1 cellular context compared by ENCODE assay signal in genomic region chr16:46973457-46974324, GRCh38.
TF ChIP-seq lines count a peak whose summit lies in the region.

Gene DNAJA2 (minus strand): TSS chr16:46973674. CDS start chr16:46973572, 102 bp downstream.

TF ChIP-seq in HepG2, 621 proteins besides CTCF, POLR2A, EP300 and RAD21 (continued from another document and continues in another):
- TF ChIP-seq FOXP4 (CRISPR knock-in tag; IDR thresholded peaks at IDR 0.05) (no peak; the same call in 1 of the 2 replicates), ZNF768 (CRISPR knock-in tag; IDR thresholded peaks at IDR 0.05) (peak; percentile 79), HMG20A (CRISPR knock-in tag; IDR thresholded peaks at IDR 0.05; ENCODE audit: borderline replicate concordance) (peak; percentile 43), DR1 (CRISPR knock-in tag; IDR thresholded peaks at IDR 0.05) (peak; percentile 83; the same call in 1 of the 2 replicates), ZEB1 (IDR thresholded peaks at IDR 0.05; ENCODE audit: insufficient replicate concordance, low read depth) (no peak), ZNF577 (CRISPR knock-in tag; IDR thresholded peaks at IDR 0.05; ENCODE audit: borderline replicate concordance, low read depth) (no peak), MZF1 (CRISPR knock-in tag; IDR thresholded peaks at IDR 0.05; ENCODE audit: borderline replicate concordance) (no peak), POLR2AphosphoS2 (IDR thresholded peaks at IDR 0.05; ENCODE audit: low read depth, low read length) (peak; percentile 64; the same call in 1 of the 2 replicates), PLRG1 (conservative IDR thresholded peaks at IDR 0.05) (no peak), SNRNP70 (IDR thresholded peaks at IDR 0.05; ENCODE audit: low read depth, low read length) (no peak), AGO1 (IDR thresholded peaks at IDR 0.05; ENCODE audit: low read depth, low read length, poor library complexity, severe bottlenecking) (peak; percentile 46), IKZF4 (CRISPR knock-in tag; IDR thresholded peaks at IDR 0.05; ENCODE audit: borderline replicate concordance, low read depth, not compliant biosample characterization) (peak; percentile 97), CCDC6 (CRISPR knock-in tag; IDR thresholded peaks at IDR 0.05) (peak; percentile 85; the same call in 1 of the 2 replicates), ZBTB38 (CRISPR knock-in tag; IDR thresholded peaks at IDR 0.05) (peak; percentile 92; the same call in 1 of the 2 replicates), ZNF207 (IDR thresholded peaks at IDR 0.05; ENCODE audit: borderline replicate concordance) (no peak), PRPF4 (IDR thresholded peaks at IDR 0.05; ENCODE audit: low read depth, low read length, poor library complexity, severe bottlenecking) (no peak), SIX1 (CRISPR knock-in tag; IDR thresholded peaks at IDR 0.05; ENCODE audit: borderline replicate concordance) (peak; percentile 46), RBAK (CRISPR knock-in tag; IDR thresholded peaks at IDR 0.05) (no peak), ZNF468 (CRISPR knock-in tag; IDR thresholded peaks at IDR 0.05) (no peak), HNRNPK (IDR thresholded peaks at IDR 0.05; ENCODE audit: low read depth, low read length, poor library complexity, severe bottlenecking) (peak; percentile 55), NFE2L1 (CRISPR knock-in tag; IDR thresholded peaks at IDR 0.05; ENCODE audit: borderline replicate concordance) (no peak), ZFP62 (CRISPR knock-in tag; IDR thresholded peaks at IDR 0.05) (0 out of 2 replicates have a peak, but pooled peaks have one; percentile 56), MTF2 (CRISPR knock-in tag; IDR thresholded peaks at IDR 0.05; ENCODE audit: borderline replicate concordance) (no peak; the same call in none of the 2 replicates), ZFP36L1 (CRISPR knock-in tag; IDR thresholded peaks at IDR 0.05) (peak; percentile 91), SMC3 (IDR thresholded peaks at IDR 0.05; ENCODE audit: low read length) (no peak), GABPA (IDR thresholded peaks at IDR 0.05; ENCODE audit: low read depth, low read length) (peak; percentile 37), GABPA (CRISPR knock-in tag; IDR thresholded peaks at IDR 0.05; ENCODE audit: low read depth) (peak; percentile 46; the same call in 1 of the 2 replicates), ZNF772 (CRISPR knock-in tag; IDR thresholded peaks at IDR 0.05) (peak; percentile 99), KAT8 (CRISPR knock-in tag; IDR thresholded peaks at IDR 0.05) (peak; percentile 94), MED8 (CRISPR knock-in tag; IDR thresholded peaks at IDR 0.05; ENCODE audit: insufficient replicate concordance) (peak; percentile 63), ZFY (CRISPR knock-in tag; IDR thresholded peaks at IDR 0.05) (peak; percentile 99), SP4 (CRISPR knock-in tag; IDR thresholded peaks at IDR 0.05) (peak; percentile 98)
- TF ChIP-seq, protein P1, sequence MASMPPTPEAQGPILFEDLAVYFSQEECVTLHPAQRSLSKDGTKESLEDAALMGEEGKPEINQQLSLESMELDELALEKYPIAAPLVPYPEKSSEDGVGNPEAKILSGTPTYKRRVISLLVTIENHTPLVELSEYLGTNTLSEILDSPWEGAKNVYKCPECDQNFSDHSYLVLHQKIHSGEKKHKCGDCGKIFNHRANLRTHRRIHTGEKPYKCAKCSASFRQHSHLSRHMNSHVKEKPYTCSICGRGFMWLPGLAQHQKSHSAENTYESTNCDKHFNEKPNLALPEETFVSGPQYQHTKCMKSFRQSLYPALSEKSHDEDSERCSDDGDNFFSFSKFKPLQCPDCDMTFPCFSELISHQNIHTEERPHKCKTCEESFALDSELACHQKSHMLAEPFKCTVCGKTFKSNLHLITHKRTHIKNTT (CRISPR knock-in tag; IDR thresholded peaks at IDR 0.05): no peak
- TF ChIP-seq, protein P2, sequence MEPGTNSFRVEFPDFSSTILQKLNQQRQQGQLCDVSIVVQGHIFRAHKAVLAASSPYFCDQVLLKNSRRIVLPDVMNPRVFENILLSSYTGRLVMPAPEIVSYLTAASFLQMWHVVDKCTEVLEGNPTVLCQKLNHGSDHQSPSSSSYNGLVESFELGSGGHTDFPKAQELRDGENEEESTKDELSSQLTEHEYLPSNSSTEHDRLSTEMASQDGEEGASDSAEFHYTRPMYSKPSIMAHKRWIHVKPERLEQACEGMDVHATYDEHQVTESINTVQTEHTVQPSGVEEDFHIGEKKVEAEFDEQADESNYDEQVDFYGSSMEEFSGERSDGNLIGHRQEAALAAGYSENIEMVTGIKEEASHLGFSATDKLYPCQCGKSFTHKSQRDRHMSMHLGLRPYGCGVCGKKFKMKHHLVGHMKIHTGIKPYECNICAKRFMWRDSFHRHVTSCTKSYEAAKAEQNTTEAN (CRISPR knock-in tag; conservative IDR thresholded peaks at IDR 0.05): no peak; the same call in 1 of the 2 replicates
- TF ChIP-seq, protein P3, sequence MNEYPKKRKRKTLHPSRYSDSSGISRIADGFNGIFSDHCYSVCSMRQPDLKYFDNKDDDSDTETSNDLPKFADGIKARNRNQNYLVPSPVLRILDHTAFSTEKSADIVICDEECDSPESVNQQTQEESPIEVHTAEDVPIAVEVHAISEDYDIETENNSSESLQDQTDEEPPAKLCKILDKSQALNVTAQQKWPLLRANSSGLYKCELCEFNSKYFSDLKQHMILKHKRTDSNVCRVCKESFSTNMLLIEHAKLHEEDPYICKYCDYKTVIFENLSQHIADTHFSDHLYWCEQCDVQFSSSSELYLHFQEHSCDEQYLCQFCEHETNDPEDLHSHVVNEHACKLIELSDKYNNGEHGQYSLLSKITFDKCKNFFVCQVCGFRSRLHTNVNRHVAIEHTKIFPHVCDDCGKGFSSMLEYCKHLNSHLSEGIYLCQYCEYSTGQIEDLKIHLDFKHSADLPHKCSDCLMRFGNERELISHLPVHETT (CRISPR knock-in tag; conservative IDR thresholded peaks at IDR 0.05): no peak; the same call in 1 of the 2 replicates
- TF ChIP-seq, protein P4, sequence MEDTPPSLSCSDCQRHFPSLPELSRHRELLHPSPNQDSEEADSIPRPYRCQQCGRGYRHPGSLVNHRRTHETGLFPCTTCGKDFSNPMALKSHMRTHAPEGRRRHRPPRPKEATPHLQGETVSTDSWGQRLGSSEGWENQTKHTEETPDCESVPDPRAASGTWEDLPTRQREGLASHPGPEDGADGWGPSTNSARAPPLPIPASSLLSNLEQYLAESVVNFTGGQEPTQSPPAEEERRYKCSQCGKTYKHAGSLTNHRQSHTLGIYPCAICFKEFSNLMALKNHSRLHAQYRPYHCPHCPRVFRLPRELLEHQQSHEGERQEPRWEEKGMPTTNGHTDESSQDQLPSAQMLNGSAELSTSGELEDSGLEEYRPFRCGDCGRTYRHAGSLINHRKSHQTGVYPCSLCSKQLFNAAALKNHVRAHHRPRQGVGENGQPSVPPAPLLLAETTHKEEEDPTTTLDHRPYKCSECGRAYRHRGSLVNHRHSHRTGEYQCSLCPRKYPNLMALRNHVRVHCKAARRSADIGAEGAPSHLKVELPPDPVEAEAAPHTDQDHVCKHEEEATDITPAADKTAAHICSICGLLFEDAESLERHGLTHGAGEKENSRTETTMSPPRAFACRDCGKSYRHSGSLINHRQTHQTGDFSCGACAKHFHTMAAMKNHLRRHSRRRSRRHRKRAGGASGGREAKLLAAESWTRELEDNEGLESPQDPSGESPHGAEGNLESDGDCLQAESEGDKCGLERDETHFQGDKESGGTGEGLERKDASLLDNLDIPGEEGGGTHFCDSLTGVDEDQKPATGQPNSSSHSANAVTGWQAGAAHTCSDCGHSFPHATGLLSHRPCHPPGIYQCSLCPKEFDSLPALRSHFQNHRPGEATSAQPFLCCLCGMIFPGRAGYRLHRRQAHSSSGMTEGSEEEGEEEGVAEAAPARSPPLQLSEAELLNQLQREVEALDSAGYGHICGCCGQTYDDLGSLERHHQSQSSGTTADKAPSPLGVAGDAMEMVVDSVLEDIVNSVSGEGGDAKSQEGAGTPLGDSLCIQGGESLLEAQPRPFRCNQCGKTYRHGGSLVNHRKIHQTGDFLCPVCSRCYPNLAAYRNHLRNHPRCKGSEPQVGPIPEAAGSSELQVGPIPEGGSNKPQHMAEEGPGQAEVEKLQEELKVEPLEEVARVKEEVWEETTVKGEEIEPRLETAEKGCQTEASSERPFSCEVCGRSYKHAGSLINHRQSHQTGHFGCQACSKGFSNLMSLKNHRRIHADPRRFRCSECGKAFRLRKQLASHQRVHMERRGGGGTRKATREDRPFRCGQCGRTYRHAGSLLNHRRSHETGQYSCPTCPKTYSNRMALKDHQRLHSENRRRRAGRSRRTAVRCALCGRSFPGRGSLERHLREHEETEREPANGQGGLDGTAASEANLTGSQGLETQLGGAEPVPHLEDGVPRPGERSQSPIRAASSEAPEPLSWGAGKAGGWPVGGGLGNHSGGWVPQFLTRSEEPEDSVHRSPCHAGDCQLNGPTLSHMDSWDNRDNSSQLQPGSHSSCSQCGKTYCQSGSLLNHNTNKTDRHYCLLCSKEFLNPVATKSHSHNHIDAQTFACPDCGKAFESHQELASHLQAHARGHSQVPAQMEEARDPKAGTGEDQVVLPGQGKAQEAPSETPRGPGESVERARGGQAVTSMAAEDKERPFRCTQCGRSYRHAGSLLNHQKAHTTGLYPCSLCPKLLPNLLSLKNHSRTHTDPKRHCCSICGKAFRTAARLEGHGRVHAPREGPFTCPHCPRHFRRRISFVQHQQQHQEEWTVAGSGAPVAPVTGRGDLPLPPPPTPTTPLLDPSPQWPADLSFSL (CRISPR knock-in tag; IDR thresholded peaks at IDR 0.05): no peak
- TF ChIP-seq, protein P5, sequence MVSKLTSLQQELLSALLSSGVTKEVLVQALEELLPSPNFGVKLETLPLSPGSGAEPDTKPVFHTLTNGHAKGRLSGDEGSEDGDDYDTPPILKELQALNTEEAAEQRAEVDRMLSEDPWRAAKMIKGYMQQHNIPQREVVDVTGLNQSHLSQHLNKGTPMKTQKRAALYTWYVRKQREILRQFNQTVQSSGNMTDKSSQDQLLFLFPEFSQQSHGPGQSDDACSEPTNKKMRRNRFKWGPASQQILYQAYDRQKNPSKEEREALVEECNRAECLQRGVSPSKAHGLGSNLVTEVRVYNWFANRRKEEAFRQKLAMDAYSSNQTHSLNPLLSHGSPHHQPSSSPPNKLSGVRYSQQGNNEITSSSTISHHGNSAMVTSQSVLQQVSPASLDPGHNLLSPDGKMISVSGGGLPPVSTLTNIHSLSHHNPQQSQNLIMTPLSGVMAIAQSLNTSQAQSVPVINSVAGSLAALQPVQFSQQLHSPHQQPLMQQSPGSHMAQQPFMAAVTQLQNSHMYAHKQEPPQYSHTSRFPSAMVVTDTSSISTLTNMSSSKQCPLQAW (CRISPR knock-in tag; IDR thresholded peaks at IDR 0.05): peak; percentile 81
- TF ChIP-seq, protein P6, sequence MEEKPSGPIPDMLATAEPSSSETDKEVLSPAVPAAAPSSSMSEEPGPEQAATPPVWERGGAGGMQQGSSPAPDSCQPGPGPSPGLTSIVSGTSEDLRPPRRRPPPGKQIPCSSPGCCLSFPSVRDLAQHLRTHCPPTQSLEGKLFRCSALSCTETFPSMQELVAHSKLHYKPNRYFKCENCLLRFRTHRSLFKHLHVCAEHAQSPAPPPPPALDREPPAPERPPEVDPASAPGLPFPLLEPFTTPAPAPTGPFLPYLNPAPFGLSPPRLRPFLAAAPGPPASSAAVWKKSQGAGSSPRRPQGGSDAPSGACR (CRISPR knock-in tag; IDR thresholded peaks at IDR 0.05): peak; percentile 48; the same call in 1 of the 2 replicates
- TF ChIP-seq, protein P7, sequence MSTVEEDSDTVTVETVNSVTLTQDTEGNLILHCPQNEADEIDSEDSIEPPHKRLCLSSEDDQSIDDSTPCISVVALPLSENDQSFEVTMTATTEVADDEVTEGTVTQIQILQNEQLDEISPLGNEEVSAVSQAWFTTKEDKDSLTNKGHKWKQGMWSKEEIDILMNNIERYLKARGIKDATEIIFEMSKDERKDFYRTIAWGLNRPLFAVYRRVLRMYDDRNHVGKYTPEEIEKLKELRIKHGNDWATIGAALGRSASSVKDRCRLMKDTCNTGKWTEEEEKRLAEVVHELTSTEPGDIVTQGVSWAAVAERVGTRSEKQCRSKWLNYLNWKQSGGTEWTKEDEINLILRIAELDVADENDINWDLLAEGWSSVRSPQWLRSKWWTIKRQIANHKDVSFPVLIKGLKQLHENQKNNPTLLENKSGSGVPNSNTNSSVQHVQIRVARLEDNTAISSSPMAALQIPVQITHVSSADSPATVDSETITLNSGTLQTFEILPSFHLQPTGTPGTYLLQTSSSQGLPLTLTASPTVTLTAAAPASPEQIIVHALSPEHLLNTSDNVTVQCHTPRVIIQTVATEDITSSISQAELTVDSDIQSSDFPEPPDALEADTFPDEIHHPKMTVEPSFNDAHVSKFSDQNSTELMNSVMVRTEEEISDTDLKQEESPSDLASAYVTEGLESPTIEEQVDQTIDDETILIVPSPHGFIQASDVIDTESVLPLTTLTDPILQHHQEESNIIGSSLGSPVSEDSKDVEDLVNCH (CRISPR knock-in tag; IDR thresholded peaks at IDR 0.05): no peak
- TF ChIP-seq, protein P8, sequence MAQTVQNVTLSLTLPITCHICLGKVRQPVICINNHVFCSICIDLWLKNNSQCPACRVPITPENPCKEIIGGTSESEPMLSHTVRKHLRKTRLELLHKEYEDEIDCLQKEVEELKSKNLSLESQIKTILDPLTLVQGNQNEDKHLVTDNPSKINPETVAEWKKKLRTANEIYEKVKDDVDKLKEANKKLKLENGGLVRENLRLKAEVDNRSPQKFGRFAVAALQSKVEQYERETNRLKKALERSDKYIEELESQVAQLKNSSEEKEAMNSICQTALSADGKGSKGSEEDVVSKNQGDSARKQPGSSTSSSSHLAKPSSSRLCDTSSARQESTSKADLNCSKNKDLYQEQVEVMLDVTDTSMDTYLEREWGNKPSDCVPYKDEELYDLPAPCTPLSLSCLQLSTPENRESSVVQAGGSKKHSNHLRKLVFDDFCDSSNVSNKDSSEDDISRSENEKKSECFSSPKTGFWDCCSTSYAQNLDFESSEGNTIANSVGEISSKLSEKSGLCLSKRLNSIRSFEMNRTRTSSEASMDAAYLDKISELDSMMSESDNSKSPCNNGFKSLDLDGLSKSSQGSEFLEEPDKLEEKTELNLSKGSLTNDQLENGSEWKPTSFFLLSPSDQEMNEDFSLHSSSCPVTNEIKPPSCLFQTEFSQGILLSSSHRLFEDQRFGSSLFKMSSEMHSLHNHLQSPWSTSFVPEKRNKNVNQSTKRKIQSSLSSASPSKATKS (CRISPR knock-in tag; IDR thresholded peaks at IDR 0.05): no peak
